16 cellular contexts compared by ENCODE assay signal in the genomic region with DNA sequence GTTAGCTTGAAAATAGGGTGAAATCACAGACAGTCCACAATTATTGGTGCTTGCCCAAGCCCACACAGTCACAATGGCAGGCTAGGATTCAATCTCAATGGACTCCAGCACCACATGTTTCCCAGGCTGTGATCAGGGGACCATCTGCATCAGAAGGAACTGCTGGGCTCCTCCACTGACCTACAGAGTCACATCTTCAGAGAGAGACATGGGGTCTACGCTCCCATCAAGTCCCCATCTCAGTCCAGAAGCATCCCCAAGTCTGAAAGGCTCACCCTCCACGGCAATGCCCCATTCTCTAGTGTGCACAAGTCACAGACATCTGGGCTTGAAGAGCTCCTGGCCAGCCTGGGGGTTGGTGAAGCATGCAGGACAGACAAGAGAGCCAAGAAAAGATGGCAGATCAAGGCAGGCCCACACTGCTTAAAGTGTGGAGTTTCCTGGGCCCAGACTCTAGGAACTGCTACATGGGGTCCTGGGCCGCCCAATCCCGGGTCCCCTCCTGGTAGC.
A peak's percentile ranks its signal among the peaks of the same experiment; 100 is the strongest.
DNase-seq lines count a peak whose midpoint lies in the region; ATAC-seq and TF ChIP-seq lines count a peak whose summit lies in the region.
"Had no signal": no experiment of that assay in that cellular context is flagged by ENCODE, and none has a peak within 500 bp of the region (broad histone marks: within the 10 kb centered on the region; RNA-seq: fewer than 3 reads in every experiment).

No MANE protein-coding gene starts in this region.

- 86 to 91% methylated on average over 4 of the region's 4 CpGs for WGBS in aorta, 2 donors

- H3K4me1 ChIP-seq in osteoblast (ENCODE audit: insufficient read depth, low read length) (no peaks in the 10 kb centered on the region), aorta (ENCODE audit: control insufficient read depth in 1 of 2, insufficient read depth in 2 of 2, low read length in 2 of 2) (no peaks in the 10 kb centered on the region), tibial artery (no peaks in the 10 kb centered on the region)
- H3K4me1 ChIP-seq: HAP-1 had no signal

- peaks cover 7% of the 10 kb centered on the region for H3K27me3 Mint-ChIP-seq in chondrocyte (ENCODE audit: low read depth)

- no peaks in the 10 kb centered on the region for H3K79me2 ChIP-seq in osteoblast (ENCODE audit: insufficient read depth, low read length)

- H3K36me3 ChIP-seq in osteoblast (ENCODE audit: insufficient read depth, low read length) (no peaks in the 10 kb centered on the region), aorta (ENCODE audit: control insufficient read depth in 1 of 2, insufficient read depth in 2 of 2, low read length in 1 of 2) (no peaks in the 10 kb centered on the region), tibial artery (no peaks in the 10 kb centered on the region)
- H3K36me3 ChIP-seq: HAP-1 had no signal

- H3K4me3 ChIP-seq in osteoblast (ENCODE audit: insufficient read depth, low read length) (no peak overlapping the region), aorta (ENCODE audit: low read length in 2 of 2) (no peak overlapping the region), tibial artery (no peak overlapping the region)
- H3K4me3 ChIP-seq: HAP-1 had no signal

- H3K4me1 Mint-ChIP-seq in chondrocyte (ENCODE audit: low read depth): no peaks in the 10 kb centered on the region
- H3K4me1 Mint-ChIP-seq: CD14-positive monocyte had no signal

- H3K36me3 Mint-ChIP-seq in chondrocyte (ENCODE audit: low read depth): no peaks in the 10 kb centered on the region
- H3K36me3 Mint-ChIP-seq: CD14-positive monocyte; CD8-positive, alpha-beta T cell had no signal

- intact Hi-C loops in aorta (cut with DNase I): no loop called here
- intact Hi-C loops in tibial artery (cut with DNase I; ENCODE audit: low total_unique reads): no loop called here

- TF ChIP-seq CTCF in chondrocyte (IDR thresholded peaks at IDR 0.05) (no peak), osteoblast (IDR thresholded peaks at IDR 0.05; ENCODE audit: extremely low read depth, low read depth, low read length) (no peak), tibial artery (IDR thresholded peaks at IDR 0.05) (no peak)

- H3K27ac ChIP-seq in osteoblast (ENCODE audit: low read depth, low read length): no peak overlapping the region
- no peak overlapping the region for H3K27ac ChIP-seq in aorta (ENCODE audit: low read depth in 1 of 2, low read length in 2 of 2)
- H3K27ac ChIP-seq in tibial artery: no peak overlapping the region
- H3K27ac ChIP-seq: 22Rv1, HL-60 had no signal

- ATAC-seq in aorta (ENCODE audit: low FRiP score) (peak; percentile 22), HG03139 (IDR thresholded peaks at IDR 0.05; ENCODE audit: unreplicated experiment) (no peak)
- ATAC-seq: CD8-positive, alpha-beta T cell had no signal

- no peak overlapping the region for H3K27ac Mint-ChIP-seq in chondrocyte (ENCODE audit: unreplicated experiment)
- H3K27ac Mint-ChIP-seq: CD8-positive, alpha-beta T cell had no signal

- no peaks in the 10 kb centered on the region for H4K20me1 ChIP-seq in osteoblast (ENCODE audit: insufficient read depth, low read length)

- H3K9me3 ChIP-seq in osteoblast (ENCODE audit: low read depth, low read length) (no peaks in the 10 kb centered on the region), aorta (ENCODE audit: control insufficient read depth, low read length) (no peaks in the 10 kb centered on the region), tibial artery (no peaks in the 10 kb centered on the region)
- H3K9me3 ChIP-seq: HAP-1 had no signal

- no peak overlapping the region for H3K4me2 ChIP-seq in osteoblast (ENCODE audit: insufficient read depth, low read length)

- H3K27me3 ChIP-seq in osteoblast (ENCODE audit: insufficient read depth, low read length) (no peaks in the 10 kb centered on the region), aorta (ENCODE audit: control insufficient read depth in 1 of 2, insufficient read depth in 2 of 2, low read length in 1 of 2) (no peaks in the 10 kb centered on the region), tibial artery (peaks cover 0 to 44% of the 10 kb centered on the region in 2 donors)

- no peaks in the 10 kb centered on the region for H3K9me3 Mint-ChIP-seq in chondrocyte (ENCODE audit: low read depth)
- H3K9me3 Mint-ChIP-seq: CD14-positive monocyte; CD8-positive, alpha-beta T cell had no signal

- H2AFZ ChIP-seq in osteoblast (ENCODE audit: low read length): no peak overlapping the region

- peak; percentile 45 for DNase-seq in activated effector memory CD4-positive, alpha-beta T cell treated with anti-CD3 and anti-CD28 coated beads, Interleukin-2, amount 50 U/mL, for 16 hours
- no peak for DNase-seq in activated effector memory CD4-positive, alpha-beta T cell treated with Interleukin-2 at 50 U/mL for 16 hours
- peak; percentile 54 for DNase-seq in chondrocyte (ENCODE audit: low spot score)
- DNase-seq in osteoblast (ENCODE audit: insufficient read length, low spot score, missing footprints): peak; percentile 64
- DNase-seq in aorta: peak in 1 of 2 donors; percentile 9
- DNase-seq in activated CD4-positive, alpha-beta T cell treated with anti-CD3 and anti-CD28 coated beads for 1 hour: no peak
- DNase-seq in tibial artery: no peak
- DNase-seq: CD8-positive, alpha-beta T cell; COR-L47; GF-D8; GOT3 had no signal

- no peak overlapping the region for H3K4me3 Mint-ChIP-seq in chondrocyte (ENCODE audit: unreplicated experiment)
- H3K4me3 Mint-ChIP-seq: CD14-positive monocyte; CD8-positive, alpha-beta T cell had no signal

Comparison
In these comparisons a context has a peak if more than half of its experiments do, and no peak if none do; other contexts are left out.
1. DNase-seq: peak in activated effector memory CD4-positive, alpha-beta T cell treated with anti-CD3 and anti-CD28 coated beads, Interleukin-2, amount 50 U/mL, for 16 hours (single experiment), chondrocyte (single experiment) and osteoblast (single experiment); none in activated effector memory CD4-positive, alpha-beta T cell treated with Interleukin-2 at 50 U/mL for 16 hours (single experiment), activated CD4-positive, alpha-beta T cell treated with anti-CD3 and anti-CD28 coated beads for 1 hour (single experiment) and tibial artery (0 of 2).